19 cellular contexts compared by ENCODE assay signal in genomic region chr1:245773344-245773743, GRCh38.
A peak's percentile ranks its signal among the peaks of the same experiment; 100 is the strongest.
DNase-seq lines count a peak whose midpoint lies in the region; ATAC-seq and TF ChIP-seq lines count a peak whose summit lies in the region.
"Had no signal": no experiment of that assay in that cellular context is flagged by ENCODE, and none has a peak within 500 bp of the region (broad histone marks: within the 10 kb centered on the region; RNA-seq: fewer than 3 reads in every experiment).

No MANE protein-coding gene starts in this region.

- TF ChIP-seq EP300 in SK-N-SH (IDR thresholded peaks at IDR 0.05; ENCODE audit: borderline replicate concordance in 1 of 2, low read depth in 1 of 2, low read length in 1 of 2), result no peak

- H3K4me3 ChIP-seq in SK-N-SH (ENCODE audit: low read depth in 2 of 2, low read length in 1 of 2) (no peak overlapping the region), left ventricle myocardium inferior (no peak overlapping the region), smooth muscle cell (no peak overlapping the region)
- H3K4me3 ChIP-seq: BLaER1, HAP-1 had no signal

- H3K9me3 Mint-ChIP-seq in immature natural killer cell, result no peaks in the 10 kb centered on the region
- H3K9me3 Mint-ChIP-seq: CD4-positive, CD25-positive, alpha-beta regulatory T cell; CD8-positive, alpha-beta T cell had no signal

- H2AFZ ChIP-seq in SK-N-SH (ENCODE audit: low read depth), result no peak overlapping the region
- no peak overlapping the region for H2AFZ ChIP-seq in smooth muscle cell (ENCODE audit: low read depth)

- intact Hi-C loops in left ventricle myocardium superior (cut with micrococcal nuclease), result no loop called here
- intact Hi-C loops in left ventricle myocardium inferior (cut with micrococcal nuclease), result no loop called here

- H3K9me3 ChIP-seq in SK-N-SH, result no peaks in the 10 kb centered on the region
- H3K9me3 ChIP-seq in left ventricle myocardium inferior (replicated peaks), result no peaks in the 10 kb centered on the region
- no peaks in the 10 kb centered on the region for H3K9me3 ChIP-seq in smooth muscle cell (replicated peaks; ENCODE audit: low read depth)
- H3K9me3 ChIP-seq: BLaER1, Caco-2, HAP-1 had no signal

- no peaks in the 10 kb centered on the region for H3K9me2 ChIP-seq in SK-N-SH

- H3K4me1 ChIP-seq in SK-N-SH (ENCODE audit: control insufficient read depth in 1 of 2, insufficient read depth in 2 of 2, low read depth in 1 of 2, low read length in 1 of 2) (peaks cover 18 to 26% of the 10 kb centered on the region in 2 experiments; a peak in 3 of 4 replicates), left ventricle myocardium inferior (peaks cover 42% of the 10 kb centered on the region), smooth muscle cell (ENCODE audit: low read depth) (no peaks in the 10 kb centered on the region)
- H3K4me1 ChIP-seq: BLaER1, HAP-1 had no signal

- H3K27me3 ChIP-seq in SK-N-SH (ENCODE audit: insufficient read depth) (no peaks in the 10 kb centered on the region), left ventricle myocardium inferior (ENCODE audit: low read depth) (no peaks in the 10 kb centered on the region), smooth muscle cell (ENCODE audit: low read depth) (no peaks in the 10 kb centered on the region)
- H3K27me3 ChIP-seq: BLaER1 had no signal

- CTCF ChIA-PET in SK-N-SH (lab: Yijun Ruan, JAX), result no interaction called here

- peaks cover 66 to 82% of the 10 kb centered on the region in 2 donors for H3K4me1 Mint-ChIP-seq in immature natural killer cell
- H3K4me1 Mint-ChIP-seq: B cell had no signal

- POLR2A ChIA-PET in SK-N-SH (lab: Yijun Ruan, JAX), result no interaction called here

- peak overlapping the region in 3 of 6 donors; percentile 58 to 82 (median 67) for H3K27ac Mint-ChIP-seq in immature natural killer cell
- H3K27ac Mint-ChIP-seq: B cell; CD4-positive, CD25-positive, alpha-beta regulatory T cell; CD8-positive, alpha-beta T cell had no signal

- DNase-seq in SK-N-SH (no peak), left ventricle myocardium superior (no peak), left ventricle myocardium inferior (no peak), immature natural killer cell (no peak), smooth muscle cell (lab: John Stamatoyannopoulos, UW; ENCODE audit: unreplicated experiment) (no peak), epidermal melanocyte (ENCODE audit: insufficient read length, low spot score) (no peak), cerebellar nuclear complex (lab: John Stamatoyannopoulos, UW) (no peak)
- DNase-seq: Caco-2; CD4-positive, CD25-positive, alpha-beta regulatory T cell; CD8-positive, alpha-beta T cell; DMS153; DND-41; GOT3 had no signal

- H3K79me2 ChIP-seq in SK-N-SH (ENCODE audit: insufficient read depth), result no peaks in the 10 kb centered on the region
- H3K79me2 ChIP-seq in smooth muscle cell (ENCODE audit: low read depth), result peaks cover 9% of the 10 kb centered on the region

- H3K36me3 ChIP-seq in SK-N-SH (replicated peaks in 1 of 2; ENCODE audit: control insufficient read depth in 1 of 2, insufficient read depth in 2 of 2, low read length in 1 of 2) (no peaks in the 10 kb centered on the region), left ventricle myocardium inferior (peaks cover 7% of the 10 kb centered on the region), smooth muscle cell (ENCODE audit: low read depth) (no peaks in the 10 kb centered on the region)
- H3K36me3 ChIP-seq: BLaER1, HAP-1 had no signal

- no peak overlapping the region for H3K9ac ChIP-seq in SK-N-SH
- H3K9ac ChIP-seq in smooth muscle cell (ENCODE audit: low read depth), result no peak overlapping the region
- H3K9ac ChIP-seq: BLaER1 had no signal

- H3K4me2 ChIP-seq in SK-N-SH (no peak overlapping the region), smooth muscle cell (peak overlapping the region; percentile 13)
- H3K4me2 ChIP-seq: BLaER1 had no signal

- no peak for TF ChIP-seq CTCF in SK-N-SH (IDR thresholded peaks at IDR 0.05)
- no peak for TF ChIP-seq CTCF in left ventricle myocardium inferior (IDR thresholded peaks at IDR 0.05; ENCODE audit: borderline replicate concordance)
- no peak for TF ChIP-seq CTCF in smooth muscle cell (IDR thresholded peaks at IDR 0.05; ENCODE audit: borderline replicate concordance, insufficient read depth, poor library complexity, severe bottlenecking)

- peaks cover 0 to 2% (median 0%) of the 10 kb centered on the region in 3 donors for H3K27me3 Mint-ChIP-seq in immature natural killer cell (ENCODE audit: low read depth in 3 of 3)
- H3K27me3 Mint-ChIP-seq: B cell; CD4-positive, CD25-positive, alpha-beta regulatory T cell had no signal

- ATAC-seq in SK-N-SH treated with all-trans-retinoic acid at 6 μM for 48 hours, result no peak
- ATAC-seq in left ventricle myocardium superior, result peak; percentile 38
- ATAC-seq: CD8-positive, alpha-beta T cell had no signal

- no peak for TF ChIP-seq RAD21 in SK-N-SH (IDR thresholded peaks at IDR 0.05; ENCODE audit: low read length)

- peaks cover 0 to 11% (median 0%) of the 10 kb centered on the region in 3 donors for H3K36me3 Mint-ChIP-seq in immature natural killer cell

- H3F3A ChIP-seq in SK-N-SH (replicated peaks; ENCODE audit: insufficient read depth) (peaks cover 35% of the 10 kb centered on the region), smooth muscle cell (ENCODE audit: low read depth) (peaks cover 34% of the 10 kb centered on the region)

- H3K27ac ChIP-seq in SK-N-SH (ENCODE audit: low read depth in 2 of 2, low read length in 1 of 2) (peak overlapping the region; percentile 97; a peak in 3 of 4 replicates), left ventricle myocardium inferior (replicated peaks) (no peak overlapping the region), smooth muscle cell (ENCODE audit: low read depth) (peak overlapping the region; percentile 44)
- H3K27ac ChIP-seq: 22Rv1, BLaER1, C4-2B had no signal

- 96% methylated on average over 3 of the region's 3 CpGs for WGBS in SK-N-SH (ENCODE audit: low lambda C conversion rate)
- WGBS in smooth muscle cell (ENCODE audit: low lambda C conversion rate), result 59% methylated on average over 3 of the region's 3 CpGs

- H3K4me3 Mint-ChIP-seq in immature natural killer cell, result peak overlapping the region in 4 of 5 donors; percentile 10 to 59 (median 41)
- H3K4me3 Mint-ChIP-seq: B cell; CD4-positive, CD25-positive, alpha-beta regulatory T cell; CD8-positive, alpha-beta T cell had no signal

- H4K20me1 ChIP-seq in SK-N-SH (ENCODE audit: insufficient read depth) (no peaks in the 10 kb centered on the region), smooth muscle cell (ENCODE audit: low read depth) (peaks cover 8% of the 10 kb centered on the region)
- H4K20me1 ChIP-seq: BLaER1 had no signal

TF ChIP-seq in SK-N-SH, 30 proteins besides CTCF, POLR2A, EP300 and RAD21 (continues in another document):
- TF ChIP-seq JUND (IDR thresholded peaks at IDR 0.05), result no peak
- no peak for TF ChIP-seq FOXJ3 (CRISPR knock-in tag; IDR thresholded peaks at IDR 0.05)
- no peak for TF ChIP-seq USF2 (IDR thresholded peaks at IDR 0.05; ENCODE audit: borderline replicate concordance, low read depth, low read length)
- TF ChIP-seq IRF3 (IDR thresholded peaks at IDR 0.05; ENCODE audit: low read depth, low read length), result no peak
- no peak for TF ChIP-seq TCF12 (IDR thresholded peaks at IDR 0.05)
- no peak for TF ChIP-seq EZH2phosphoT487 (IDR thresholded peaks at IDR 0.05; ENCODE audit: borderline replicate concordance, low read depth)

TF ChIP-seq in SK-N-SH treated with all-trans-retinoic acid at 6 μM for 48 hours, 23 proteins besides CTCF, POLR2A, EP300 and RAD21:
- TF ChIP-seq TSHZ2 (CRISPR knock-in tag; IDR thresholded peaks at IDR 0.05), result no peak
- TF ChIP-seq GLIS3 (CRISPR knock-in tag; IDR thresholded peaks at IDR 0.05), result no peak
- no peak for TF ChIP-seq PPARA (CRISPR knock-in tag; IDR thresholded peaks at IDR 0.05; ENCODE audit: borderline replicate concordance)
